In the genomic region with DNA sequence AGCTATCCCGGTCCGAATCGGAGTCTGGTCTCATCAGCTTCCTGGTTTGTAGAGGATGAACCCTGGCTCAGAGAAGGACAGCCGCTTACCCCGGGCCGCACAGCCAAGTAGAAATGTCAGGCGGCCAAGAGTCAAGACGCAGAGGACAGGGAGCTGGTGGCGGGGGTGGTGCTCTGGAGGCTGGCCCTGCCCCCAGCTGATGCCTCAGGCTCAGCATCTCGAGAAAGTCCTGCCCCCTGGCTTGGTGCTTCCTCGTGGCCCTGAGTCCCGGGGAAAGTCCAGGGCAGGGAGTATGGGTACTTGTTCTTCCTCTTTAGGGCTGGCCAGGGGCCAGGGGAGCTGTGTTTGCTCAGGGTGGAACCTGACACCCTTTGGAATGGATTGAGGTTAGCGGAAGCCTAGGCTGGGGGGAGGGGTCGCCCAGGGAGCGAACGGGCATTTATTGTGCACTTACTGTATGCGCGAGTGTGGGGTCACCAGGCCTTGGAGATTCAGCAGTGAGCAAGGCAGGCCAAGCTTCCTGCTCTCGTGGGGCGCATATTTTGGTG, we compare ENCODE assay signal across 1 cellular context.
TF ChIP-seq lines count a peak whose summit lies in the region.

No MANE protein-coding gene starts in this region.

TF ChIP-seq in HepG2, 621 proteins besides CTCF, POLR2A, EP300 and RAD21 (continued from another document and continues in another):
- TF ChIP-seq, protein P1, sequence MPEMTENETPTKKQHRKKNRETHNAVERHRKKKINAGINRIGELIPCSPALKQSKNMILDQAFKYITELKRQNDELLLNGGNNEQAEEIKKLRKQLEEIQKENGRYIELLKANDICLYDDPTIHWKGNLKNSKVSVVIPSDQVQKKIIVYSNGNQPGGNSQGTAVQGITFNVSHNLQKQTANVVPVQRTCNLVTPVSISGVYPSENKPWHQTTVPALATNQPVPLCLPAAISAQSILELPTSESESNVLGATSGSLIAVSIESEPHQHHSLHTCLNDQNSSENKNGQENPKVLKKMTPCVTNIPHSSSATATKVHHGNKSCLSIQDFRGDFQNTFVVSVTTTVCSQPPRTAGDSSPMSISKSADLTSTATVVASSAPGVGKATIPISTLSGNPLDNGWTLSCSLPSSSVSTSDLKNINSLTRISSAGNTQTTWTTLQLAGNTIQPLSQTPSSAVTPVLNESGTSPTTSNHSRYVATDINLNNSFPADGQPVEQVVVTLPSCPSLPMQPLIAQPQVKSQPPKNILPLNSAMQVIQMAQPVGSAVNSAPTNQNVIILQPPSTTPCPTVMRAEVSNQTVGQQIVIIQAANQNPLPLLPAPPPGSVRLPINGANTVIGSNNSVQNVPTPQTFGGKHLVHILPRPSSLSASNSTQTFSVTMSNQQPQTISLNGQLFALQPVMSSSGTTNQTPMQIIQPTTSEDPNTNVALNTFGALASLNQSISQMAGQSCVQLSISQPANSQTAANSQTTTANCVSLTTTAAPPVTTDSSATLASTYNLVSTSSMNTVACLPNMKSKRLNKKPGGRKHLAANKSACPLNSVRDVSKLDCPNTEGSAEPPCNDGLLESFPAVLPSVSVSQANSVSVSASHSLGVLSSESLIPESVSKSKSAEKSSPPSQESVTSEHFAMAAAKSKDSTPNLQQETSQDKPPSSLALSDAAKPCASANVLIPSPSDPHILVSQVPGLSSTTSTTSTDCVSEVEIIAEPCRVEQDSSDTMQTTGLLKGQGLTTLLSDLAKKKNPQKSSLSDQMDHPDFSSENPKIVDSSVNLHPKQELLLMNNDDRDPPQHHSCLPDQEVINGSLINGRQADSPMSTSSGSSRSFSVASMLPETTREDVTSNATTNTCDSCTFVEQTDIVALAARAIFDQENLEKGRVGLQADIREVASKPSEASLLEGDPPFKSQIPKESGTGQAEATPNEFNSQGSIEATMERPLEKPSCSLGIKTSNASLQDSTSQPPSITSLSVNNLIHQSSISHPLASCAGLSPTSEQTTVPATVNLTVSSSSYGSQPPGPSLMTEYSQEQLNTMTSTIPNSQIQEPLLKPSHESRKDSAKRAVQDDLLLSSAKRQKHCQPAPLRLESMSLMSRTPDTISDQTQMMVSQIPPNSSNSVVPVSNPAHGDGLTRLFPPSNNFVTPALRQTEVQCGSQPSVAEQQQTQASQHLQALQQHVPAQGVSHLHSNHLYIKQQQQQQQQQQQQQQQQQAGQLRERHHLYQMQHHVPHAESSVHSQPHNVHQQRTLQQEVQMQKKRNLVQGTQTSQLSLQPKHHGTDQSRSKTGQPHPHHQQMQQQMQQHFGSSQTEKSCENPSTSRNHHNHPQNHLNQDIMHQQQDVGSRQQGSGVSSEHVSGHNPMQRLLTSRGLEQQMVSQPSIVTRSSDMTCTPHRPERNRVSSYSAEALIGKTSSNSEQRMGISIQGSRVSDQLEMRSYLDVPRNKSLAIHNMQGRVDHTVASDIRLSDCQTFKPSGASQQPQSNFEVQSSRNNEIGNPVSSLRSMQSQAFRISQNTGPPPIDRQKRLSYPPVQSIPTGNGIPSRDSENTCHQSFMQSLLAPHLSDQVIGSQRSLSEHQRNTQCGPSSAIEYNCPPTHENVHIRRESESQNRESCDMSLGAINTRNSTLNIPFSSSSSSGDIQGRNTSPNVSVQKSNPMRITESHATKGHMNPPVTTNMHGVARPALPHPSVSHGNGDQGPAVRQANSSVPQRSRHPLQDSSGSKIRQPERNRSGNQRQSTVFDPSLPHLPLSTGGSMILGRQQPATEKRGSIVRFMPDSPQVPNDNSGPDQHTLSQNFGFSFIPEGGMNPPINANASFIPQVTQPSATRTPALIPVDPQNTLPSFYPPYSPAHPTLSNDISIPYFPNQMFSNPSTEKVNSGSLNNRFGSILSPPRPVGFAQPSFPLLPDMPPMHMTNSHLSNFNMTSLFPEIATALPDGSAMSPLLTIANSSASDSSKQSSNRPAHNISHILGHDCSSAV (CRISPR knock-in tag; IDR thresholded peaks at IDR 0.05; ENCODE audit: borderline replicate concordance), result no peak
- TF ChIP-seq, protein P2, sequence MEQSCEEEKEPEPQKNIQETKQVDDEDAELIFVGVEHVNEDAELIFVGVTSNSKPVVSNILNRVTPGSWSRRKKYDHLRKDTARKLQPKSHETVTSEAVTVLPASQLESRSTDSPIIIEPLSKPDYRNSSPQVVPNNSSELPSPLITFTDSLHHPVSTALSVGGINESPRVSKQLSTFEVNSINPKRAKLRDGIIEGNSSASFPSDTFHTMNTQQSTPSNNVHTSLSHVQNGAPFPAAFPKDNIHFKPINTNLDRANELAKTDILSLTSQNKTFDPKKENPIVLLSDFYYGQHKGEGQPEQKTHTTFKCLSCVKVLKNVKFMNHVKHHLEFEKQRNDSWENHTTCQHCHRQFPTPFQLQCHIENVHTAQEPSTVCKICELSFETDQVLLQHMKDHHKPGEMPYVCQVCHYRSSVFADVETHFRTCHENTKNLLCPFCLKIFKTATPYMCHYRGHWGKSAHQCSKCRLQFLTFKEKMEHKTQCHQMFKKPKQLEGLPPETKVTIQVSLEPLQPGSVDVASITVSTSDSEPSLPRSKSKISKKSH (CRISPR knock-in tag; IDR thresholded peaks at IDR 0.05; ENCODE audit: borderline replicate concordance), result 0 out of 2 replicates have a peak, but pooled peaks have one; percentile 43
- TF ChIP-seq GATA4 (IDR thresholded peaks at IDR 0.05; ENCODE audit: borderline replicate concordance, low read depth) (no peak), ZNF598 (CRISPR knock-in tag; IDR thresholded peaks at IDR 0.05; ENCODE audit: borderline replicate concordance) (no peak), ZNF180 (CRISPR knock-in tag; IDR thresholded peaks at IDR 0.05; ENCODE audit: borderline replicate concordance, low read depth) (no peak), PHF20 (CRISPR knock-in tag; IDR thresholded peaks at IDR 0.05) (no peak), TGIF2 (CRISPR knock-in tag; IDR thresholded peaks at IDR 0.05) (no peak; the same call in 1 of the 2 replicates), GLI4 (CRISPR knock-in tag; IDR thresholded peaks at IDR 0.05; ENCODE audit: borderline replicate concordance) (no peak), ISL2 (CRISPR knock-in tag; IDR thresholded peaks at IDR 0.05) (peak; percentile 81), HDAC2 (CRISPR knock-in tag; IDR thresholded peaks at IDR 0.05) (peak; percentile 94), ZFP36 (IDR thresholded peaks at IDR 0.05; ENCODE audit: borderline replicate concordance, low read depth, low read length, partially characterized antibody) (no peak), HDAC6 (IDR thresholded peaks at IDR 0.05; ENCODE audit: low read depth, low read length) (no peak), ZNF543 (CRISPR knock-in tag; IDR thresholded peaks at IDR 0.05) (no peak), ZNF768 (CRISPR knock-in tag; IDR thresholded peaks at IDR 0.05) (peak; percentile 98), RAD51 (IDR thresholded peaks at IDR 0.05; ENCODE audit: borderline replicate concordance) (no peak), RBM39 (IDR thresholded peaks at IDR 0.05; ENCODE audit: low read depth, low read length, poor library complexity, severe bottlenecking) (no peak), FOXK1 (CRISPR knock-in tag; IDR thresholded peaks at IDR 0.05; ENCODE audit: borderline replicate concordance, low read depth) (peak; percentile 21; the same call in 1 of the 2 replicates), SOX13 (IDR thresholded peaks at IDR 0.05) (no peak), SOX13 (CRISPR knock-in tag; conservative IDR thresholded peaks at IDR 0.05 in 1 of 2, IDR thresholded peaks at IDR 0.05 in 1 of 2) (peak in 1 of 2 experiments; percentile 82; a peak in 2 of 4 replicates), TOE1 (CRISPR knock-in tag; IDR thresholded peaks at IDR 0.05) (peak; percentile 63; the same call in 1 of the 2 replicates), NFRKB (IDR thresholded peaks at IDR 0.05) (no peak), SOX6 (IDR thresholded peaks at IDR 0.05) (no peak), SOX6 (CRISPR knock-in tag; IDR thresholded peaks at IDR 0.05) (peak; percentile 85), ZNF256 (CRISPR knock-in tag; conservative IDR thresholded peaks at IDR 0.05) (no peak; the same call in 1 of the 2 replicates), ZNF776 (CRISPR knock-in tag; IDR thresholded peaks at IDR 0.05) (0 out of 2 replicates have a peak, but pooled peaks have one; percentile 40), NRL (CRISPR knock-in tag; IDR thresholded peaks at IDR 0.05; ENCODE audit: borderline replicate concordance) (no peak; the same call in 1 of the 2 replicates), SKI (IDR thresholded peaks at IDR 0.05; ENCODE audit: partially characterized antibody) (no peak), FOXA3 (CRISPR knock-in tag; IDR thresholded peaks at IDR 0.05) (peak; percentile 91), HNRNPL (IDR thresholded peaks at IDR 0.05; ENCODE audit: low read depth, low read length) (peak; percentile 72; the same call in 1 of the 2 replicates)
- TF ChIP-seq, protein P3, sequence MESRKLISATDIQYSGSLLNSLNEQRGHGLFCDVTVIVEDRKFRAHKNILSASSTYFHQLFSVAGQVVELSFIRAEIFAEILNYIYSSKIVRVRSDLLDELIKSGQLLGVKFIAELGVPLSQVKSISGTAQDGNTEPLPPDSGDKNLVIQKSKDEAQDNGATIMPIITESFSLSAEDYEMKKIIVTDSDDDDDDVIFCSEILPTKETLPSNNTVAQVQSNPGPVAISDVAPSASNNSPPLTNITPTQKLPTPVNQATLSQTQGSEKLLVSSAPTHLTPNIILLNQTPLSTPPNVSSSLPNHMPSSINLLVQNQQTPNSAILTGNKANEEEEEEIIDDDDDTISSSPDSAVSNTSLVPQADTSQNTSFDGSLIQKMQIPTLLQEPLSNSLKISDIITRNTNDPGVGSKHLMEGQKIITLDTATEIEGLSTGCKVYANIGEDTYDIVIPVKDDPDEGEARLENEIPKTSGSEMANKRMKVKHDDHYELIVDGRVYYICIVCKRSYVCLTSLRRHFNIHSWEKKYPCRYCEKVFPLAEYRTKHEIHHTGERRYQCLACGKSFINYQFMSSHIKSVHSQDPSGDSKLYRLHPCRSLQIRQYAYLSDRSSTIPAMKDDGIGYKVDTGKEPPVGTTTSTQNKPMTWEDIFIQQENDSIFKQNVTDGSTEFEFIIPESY (CRISPR knock-in tag; IDR thresholded peaks at IDR 0.05), result peak; percentile 85
- TF ChIP-seq, protein P4, sequence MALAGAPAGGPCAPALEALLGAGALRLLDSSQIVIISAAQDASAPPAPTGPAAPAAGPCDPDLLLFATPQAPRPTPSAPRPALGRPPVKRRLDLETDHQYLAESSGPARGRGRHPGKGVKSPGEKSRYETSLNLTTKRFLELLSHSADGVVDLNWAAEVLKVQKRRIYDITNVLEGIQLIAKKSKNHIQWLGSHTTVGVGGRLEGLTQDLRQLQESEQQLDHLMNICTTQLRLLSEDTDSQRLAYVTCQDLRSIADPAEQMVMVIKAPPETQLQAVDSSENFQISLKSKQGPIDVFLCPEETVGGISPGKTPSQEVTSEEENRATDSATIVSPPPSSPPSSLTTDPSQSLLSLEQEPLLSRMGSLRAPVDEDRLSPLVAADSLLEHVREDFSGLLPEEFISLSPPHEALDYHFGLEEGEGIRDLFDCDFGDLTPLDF (CRISPR knock-in tag; IDR thresholded peaks at IDR 0.05), result no peak
- TF ChIP-seq, protein P5, sequence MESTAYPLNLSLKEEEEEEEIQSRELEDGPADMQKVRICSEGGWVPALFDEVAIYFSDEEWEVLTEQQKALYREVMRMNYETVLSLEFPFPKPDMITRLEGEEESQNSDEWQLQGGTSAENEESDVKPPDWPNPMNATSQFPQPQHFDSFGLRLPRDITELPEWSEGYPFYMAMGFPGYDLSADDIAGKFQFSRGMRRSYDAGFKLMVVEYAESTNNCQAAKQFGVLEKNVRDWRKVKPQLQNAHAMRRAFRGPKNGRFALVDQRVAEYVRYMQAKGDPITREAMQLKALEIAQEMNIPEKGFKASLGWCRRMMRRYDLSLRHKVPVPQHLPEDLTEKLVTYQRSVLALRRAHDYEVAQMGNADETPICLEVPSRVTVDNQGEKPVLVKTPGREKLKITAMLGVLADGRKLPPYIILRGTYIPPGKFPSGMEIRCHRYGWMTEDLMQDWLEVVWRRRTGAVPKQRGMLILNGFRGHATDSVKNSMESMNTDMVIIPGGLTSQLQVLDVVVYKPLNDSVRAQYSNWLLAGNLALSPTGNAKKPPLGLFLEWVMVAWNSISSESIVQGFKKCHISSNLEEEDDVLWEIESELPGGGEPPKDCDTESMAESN (CRISPR knock-in tag; conservative IDR thresholded peaks at IDR 0.05), result 0 out of 2 replicates have a peak, but pooled peaks have one; percentile 53
- TF ChIP-seq, protein P6, sequence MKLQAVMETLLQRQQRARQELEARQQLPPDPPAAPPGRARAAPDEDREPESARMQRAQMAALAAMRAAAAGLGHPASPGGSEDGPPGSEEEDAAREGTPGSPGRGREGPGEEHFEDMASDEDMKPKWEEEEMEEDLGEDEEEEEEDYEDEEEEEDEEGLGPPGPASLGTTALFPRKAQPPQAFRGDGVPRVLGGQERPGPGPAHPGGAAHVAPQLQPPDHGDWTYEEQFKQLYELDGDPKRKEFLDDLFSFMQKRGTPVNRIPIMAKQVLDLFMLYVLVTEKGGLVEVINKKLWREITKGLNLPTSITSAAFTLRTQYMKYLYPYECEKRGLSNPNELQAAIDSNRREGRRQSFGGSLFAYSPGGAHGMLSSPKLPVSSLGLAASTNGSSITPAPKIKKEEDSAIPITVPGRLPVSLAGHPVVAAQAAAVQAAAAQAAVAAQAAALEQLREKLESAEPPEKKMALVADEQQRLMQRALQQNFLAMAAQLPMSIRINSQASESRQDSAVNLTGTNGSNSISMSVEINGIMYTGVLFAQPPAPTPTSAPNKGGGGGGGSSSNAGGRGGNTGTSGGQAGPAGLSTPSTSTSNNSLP (IDR thresholded peaks at IDR 0.05; ENCODE audit: low read depth, low read length), result no peak
- TF ChIP-seq, protein P7, sequence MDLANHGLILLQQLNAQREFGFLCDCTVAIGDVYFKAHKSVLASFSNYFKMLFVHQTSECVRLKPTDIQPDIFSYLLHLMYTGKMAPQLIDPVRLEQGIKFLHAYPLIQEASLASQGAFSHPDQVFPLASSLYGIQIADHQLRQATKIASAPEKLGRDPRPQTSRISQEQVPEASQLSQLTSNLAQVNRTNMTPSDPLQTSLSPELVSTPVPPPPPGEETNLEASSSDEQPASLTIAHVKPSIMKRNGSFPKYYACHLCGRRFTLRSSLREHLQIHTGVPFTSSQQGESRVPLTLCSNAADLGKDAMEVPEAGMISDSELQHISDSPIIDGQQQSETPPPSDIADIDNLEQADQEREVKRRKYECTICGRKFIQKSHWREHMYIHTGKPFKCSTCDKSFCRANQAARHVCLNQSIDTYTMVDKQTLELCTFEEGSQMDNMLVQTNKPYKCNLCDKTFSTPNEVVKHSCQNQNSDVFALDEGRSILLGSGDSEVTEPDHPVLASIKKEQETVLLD (CRISPR knock-in tag; IDR thresholded peaks at IDR 0.05; ENCODE audit: low read depth), result no peak
- TF ChIP-seq, protein P8, sequence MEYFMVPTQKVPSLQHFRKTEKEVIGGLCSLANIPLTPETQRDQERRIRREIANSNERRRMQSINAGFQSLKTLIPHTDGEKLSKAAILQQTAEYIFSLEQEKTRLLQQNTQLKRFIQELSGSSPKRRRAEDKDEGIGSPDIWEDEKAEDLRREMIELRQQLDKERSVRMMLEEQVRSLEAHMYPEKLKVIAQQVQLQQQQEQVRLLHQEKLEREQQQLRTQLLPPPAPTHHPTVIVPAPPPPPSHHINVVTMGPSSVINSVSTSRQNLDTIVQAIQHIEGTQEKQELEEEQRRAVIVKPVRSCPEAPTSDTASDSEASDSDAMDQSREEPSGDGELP (IDR thresholded peaks at IDR 0.05; ENCODE audit: borderline replicate concordance, low read depth), result peak; percentile 68; the same call in 1 of the 2 replicates
- TF ChIP-seq, protein P9, sequence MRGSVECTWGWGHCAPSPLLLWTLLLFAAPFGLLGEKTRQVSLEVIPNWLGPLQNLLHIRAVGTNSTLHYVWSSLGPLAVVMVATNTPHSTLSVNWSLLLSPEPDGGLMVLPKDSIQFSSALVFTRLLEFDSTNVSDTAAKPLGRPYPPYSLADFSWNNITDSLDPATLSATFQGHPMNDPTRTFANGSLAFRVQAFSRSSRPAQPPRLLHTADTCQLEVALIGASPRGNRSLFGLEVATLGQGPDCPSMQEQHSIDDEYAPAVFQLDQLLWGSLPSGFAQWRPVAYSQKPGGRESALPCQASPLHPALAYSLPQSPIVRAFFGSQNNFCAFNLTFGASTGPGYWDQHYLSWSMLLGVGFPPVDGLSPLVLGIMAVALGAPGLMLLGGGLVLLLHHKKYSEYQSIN (CRISPR knock-in tag; IDR thresholded peaks at IDR 0.05; ENCODE audit: borderline replicate concordance), result no peak
